In the genomic region with DNA sequence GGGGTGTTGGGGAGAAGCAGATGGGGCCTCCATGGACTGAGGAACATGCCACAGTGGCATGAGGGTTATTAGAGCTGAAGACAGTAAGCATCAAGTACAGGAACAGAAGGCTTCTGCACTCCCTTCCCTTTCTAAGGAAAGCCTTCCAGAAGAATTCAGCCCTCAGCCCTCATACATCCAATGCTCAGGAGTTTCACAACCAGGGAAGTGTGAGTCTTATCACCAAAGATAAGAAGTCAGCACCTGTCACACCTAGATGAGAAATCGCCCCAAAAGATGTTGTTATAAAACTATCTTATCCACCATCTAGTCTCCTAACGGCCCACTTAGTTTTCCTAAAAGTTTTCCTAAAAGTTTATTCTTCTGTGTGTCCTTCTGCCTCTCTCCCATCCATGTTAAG, we compare ENCODE assay signal across 1 cellular context.
TF ChIP-seq lines count a peak whose summit lies in the region.

No MANE protein-coding gene starts in this region.

TF ChIP-seq in GM23338, 12 proteins besides CTCF, POLR2A, EP300 and RAD21 (continued from another document):
- TF ChIP-seq ZNF462 (CRISPR knock-in tag; IDR thresholded peaks at IDR 0.05), result no peak
- no peak for TF ChIP-seq NANOG (IDR thresholded peaks at IDR 0.05; ENCODE audit: borderline replicate concordance)
- TF ChIP-seq EZH2phosphoT487 (IDR thresholded peaks at IDR 0.05; ENCODE audit: unreplicated experiment), result no peak
- TF ChIP-seq CREB1 (CRISPR knock-in tag; IDR thresholded peaks at IDR 0.05; ENCODE audit: low read depth), result no peak
- no peak for TF ChIP-seq JUNB (IDR thresholded peaks at IDR 0.05; ENCODE audit: unreplicated experiment)
- TF ChIP-seq, protein P1, sequence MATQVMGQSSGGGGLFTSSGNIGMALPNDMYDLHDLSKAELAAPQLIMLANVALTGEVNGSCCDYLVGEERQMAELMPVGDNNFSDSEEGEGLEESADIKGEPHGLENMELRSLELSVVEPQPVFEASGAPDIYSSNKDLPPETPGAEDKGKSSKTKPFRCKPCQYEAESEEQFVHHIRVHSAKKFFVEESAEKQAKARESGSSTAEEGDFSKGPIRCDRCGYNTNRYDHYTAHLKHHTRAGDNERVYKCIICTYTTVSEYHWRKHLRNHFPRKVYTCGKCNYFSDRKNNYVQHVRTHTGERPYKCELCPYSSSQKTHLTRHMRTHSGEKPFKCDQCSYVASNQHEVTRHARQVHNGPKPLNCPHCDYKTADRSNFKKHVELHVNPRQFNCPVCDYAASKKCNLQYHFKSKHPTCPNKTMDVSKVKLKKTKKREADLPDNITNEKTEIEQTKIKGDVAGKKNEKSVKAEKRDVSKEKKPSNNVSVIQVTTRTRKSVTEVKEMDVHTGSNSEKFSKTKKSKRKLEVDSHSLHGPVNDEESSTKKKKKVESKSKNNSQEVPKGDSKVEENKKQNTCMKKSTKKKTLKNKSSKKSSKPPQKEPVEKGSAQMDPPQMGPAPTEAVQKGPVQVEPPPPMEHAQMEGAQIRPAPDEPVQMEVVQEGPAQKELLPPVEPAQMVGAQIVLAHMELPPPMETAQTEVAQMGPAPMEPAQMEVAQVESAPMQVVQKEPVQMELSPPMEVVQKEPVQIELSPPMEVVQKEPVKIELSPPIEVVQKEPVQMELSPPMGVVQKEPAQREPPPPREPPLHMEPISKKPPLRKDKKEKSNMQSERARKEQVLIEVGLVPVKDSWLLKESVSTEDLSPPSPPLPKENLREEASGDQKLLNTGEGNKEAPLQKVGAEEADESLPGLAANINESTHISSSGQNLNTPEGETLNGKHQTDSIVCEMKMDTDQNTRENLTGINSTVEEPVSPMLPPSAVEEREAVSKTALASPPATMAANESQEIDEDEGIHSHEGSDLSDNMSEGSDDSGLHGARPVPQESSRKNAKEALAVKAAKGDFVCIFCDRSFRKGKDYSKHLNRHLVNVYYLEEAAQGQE (IDR thresholded peaks at IDR 0.05; ENCODE audit: unreplicated experiment), result no peak
- TF ChIP-seq STAT1 (IDR thresholded peaks at IDR 0.05; ENCODE audit: unreplicated experiment), result no peak
